In genomic region chr5:178214160-178214803, GRCh38 we compare ENCODE assay signal across 2 cellular contexts.
TF ChIP-seq lines count a peak whose summit lies in the region.

No MANE protein-coding gene starts in this region.

TF ChIP-seq in WTC11, 78 proteins besides CTCF, POLR2A, EP300 and RAD21 (continues in another document):
- peak; percentile 11; the same call in 1 of the 2 replicates for TF ChIP-seq PRRX2 (CRISPR knock-in tag; IDR thresholded peaks at IDR 0.05)
- TF ChIP-seq NFE2L1 (CRISPR knock-in tag; IDR thresholded peaks at IDR 0.05), result no peak
- TF ChIP-seq STAT6 (CRISPR knock-in tag; conservative IDR thresholded peaks at IDR 0.05; ENCODE audit: low read depth), result no peak
- TF ChIP-seq EMX1 (CRISPR knock-in tag; IDR thresholded peaks at IDR 0.05), result peak; percentile 54; the same call in 1 of the 2 replicates
- TF ChIP-seq HMGA2 (CRISPR knock-in tag; IDR thresholded peaks at IDR 0.05), result no peak
- TF ChIP-seq ATF6 (CRISPR knock-in tag; IDR thresholded peaks at IDR 0.05), result no peak
- TF ChIP-seq ATF2 (CRISPR knock-in tag; IDR thresholded peaks at IDR 0.05; ENCODE audit: borderline replicate concordance, low read depth), result no peak
- TF ChIP-seq NFATC4 (CRISPR knock-in tag; IDR thresholded peaks at IDR 0.05), result peak; percentile 70; the same call in 1 of the 2 replicates
- no peak for TF ChIP-seq FOXK1 (CRISPR knock-in tag; IDR thresholded peaks at IDR 0.05)
- TF ChIP-seq NR1H2 (CRISPR knock-in tag; IDR thresholded peaks at IDR 0.05), result no peak
- TF ChIP-seq AR (CRISPR knock-in tag; IDR thresholded peaks at IDR 0.05), result 0 out of 2 replicates have a peak, but pooled peaks have one; percentile 66
- no peak for TF ChIP-seq TEAD4 (CRISPR knock-in tag; IDR thresholded peaks at IDR 0.05)
- TF ChIP-seq ZSCAN18 (CRISPR knock-in tag; IDR thresholded peaks at IDR 0.05), result no peak

TF ChIP-seq in HepG2, 621 proteins besides CTCF, POLR2A, EP300 and RAD21:
- no peak for TF ChIP-seq NR2F1 (CRISPR knock-in tag; IDR thresholded peaks at IDR 0.05)
- no peak for TF ChIP-seq GATA4 (IDR thresholded peaks at IDR 0.05; ENCODE audit: borderline replicate concordance, low read depth)
- no peak for TF ChIP-seq KLF16 (CRISPR knock-in tag; IDR thresholded peaks at IDR 0.05)
- TF ChIP-seq ZNF850 (CRISPR knock-in tag; conservative IDR thresholded peaks at IDR 0.05), result no peak
- TF ChIP-seq ZGPAT (CRISPR knock-in tag; IDR thresholded peaks at IDR 0.05), result no peak
- TF ChIP-seq ATF4 (CRISPR knock-in tag; IDR thresholded peaks at IDR 0.05), result no peak
- TF ChIP-seq ZNF281 (CRISPR knock-in tag; IDR thresholded peaks at IDR 0.05; ENCODE audit: borderline replicate concordance), result no peak
- no peak for TF ChIP-seq NCOA5 (CRISPR knock-in tag; IDR thresholded peaks at IDR 0.05)
- no peak for TF ChIP-seq MED13 (CRISPR knock-in tag; IDR thresholded peaks at IDR 0.05)
- no peak for TF ChIP-seq MEF2D (CRISPR knock-in tag; IDR thresholded peaks at IDR 0.05)
- no peak for TF ChIP-seq RBM22 (optimal IDR thresholded peaks at IDR 0.05; ENCODE audit: low read length)
- TF ChIP-seq KLF12 (CRISPR knock-in tag; IDR thresholded peaks at IDR 0.05; ENCODE audit: borderline replicate concordance), result no peak
- TF ChIP-seq KLF13 (CRISPR knock-in tag; IDR thresholded peaks at IDR 0.05), result no peak
- no peak for TF ChIP-seq MLLT10 (CRISPR knock-in tag; IDR thresholded peaks at IDR 0.05)
- no peak for TF ChIP-seq HNRNPL (IDR thresholded peaks at IDR 0.05; ENCODE audit: low read depth, low read length)
